Comparison of ENCODE assay signal across 9 cellular contexts in the genomic region with DNA sequence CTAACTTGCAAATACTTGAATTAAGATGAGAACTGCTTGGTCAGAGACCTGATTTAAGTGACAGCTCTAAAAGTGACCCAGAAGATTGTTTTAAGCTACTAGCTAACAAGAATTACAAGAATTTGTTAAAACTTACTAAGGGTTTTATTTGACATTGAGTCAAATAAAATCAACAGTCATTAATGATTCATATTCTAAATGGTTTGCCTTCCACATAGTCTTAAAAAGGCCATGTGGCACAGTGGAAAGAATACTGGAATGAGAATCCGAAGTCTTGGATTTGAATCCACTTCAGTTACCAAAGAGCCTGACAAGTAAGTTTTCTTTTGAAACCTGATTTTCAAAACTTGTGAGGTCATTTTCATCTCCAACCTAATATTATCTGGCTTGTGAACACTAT.
"Had no signal": no experiment of that assay in that cellular context is flagged by ENCODE, and none has a peak within 500 bp of the region (broad histone marks: within the 10 kb centered on the region; RNA-seq: fewer than 3 reads in every experiment).

No MANE protein-coding gene starts in this region.

- H3K4me1 ChIP-seq: HAP-1 had no signal

- H3K9me3 Mint-ChIP-seq: GM23338 had no signal

- H3K4me3 ChIP-seq: GM23248, GM23338, HAP-1 had no signal

- H3K36me3 ChIP-seq: HAP-1 had no signal

- ATAC-seq: GM23338, HCT116 had no signal

- H3K9ac ChIP-seq: GM23248 had no signal

- H3K4me1 Mint-ChIP-seq: H9 had no signal

- H3K27ac Mint-ChIP-seq: GM23338, H9, HFFc6 had no signal

- H3K4me3 Mint-ChIP-seq: GM23338, H9, HFFc6 had no signal

- H2AFZ ChIP-seq: GM23248, GM23338 had no signal

- H3K27ac ChIP-seq: GM23248 had no signal

- H3K9me3 ChIP-seq: HAP-1 had no signal

- H3K4me2 ChIP-seq: GM23338 had no signal

- DNase-seq: GM23248, GOT3, H7, H9, HCEC 1CT, HFFc6 had no signal
